ENCODE assay signal across 11 cellular contexts in genomic region chr14:96829791-96830190, GRCh38.
"Had no signal": no experiment of that assay in that cellular context is flagged by ENCODE, and none has a peak within 500 bp of the region (broad histone marks: within the 10 kb centered on the region; RNA-seq: fewer than 3 reads in every experiment).

No MANE protein-coding gene starts in this region.

- H3K4me2 ChIP-seq: GM23338 had no signal

- H2AFZ ChIP-seq: GM23248, GM23338 had no signal

- DNase-seq: GM23248, GOT3, H7, H9, HCEC 1CT, HFFc6 had no signal

- H3K27ac ChIP-seq: GM23248 had no signal

- ATAC-seq: GM23338, HCT116 had no signal

- H3K9ac ChIP-seq: GM23248 had no signal

- FAIRE-seq: H1, H54 had no signal

- H3K4me3 ChIP-seq: GM23248, GM23338, HAP-1 had no signal

- H3K9me3 ChIP-seq: HAP-1 had no signal
